Comparison of ENCODE assay signal across 8 cellular contexts in the genomic region with DNA sequence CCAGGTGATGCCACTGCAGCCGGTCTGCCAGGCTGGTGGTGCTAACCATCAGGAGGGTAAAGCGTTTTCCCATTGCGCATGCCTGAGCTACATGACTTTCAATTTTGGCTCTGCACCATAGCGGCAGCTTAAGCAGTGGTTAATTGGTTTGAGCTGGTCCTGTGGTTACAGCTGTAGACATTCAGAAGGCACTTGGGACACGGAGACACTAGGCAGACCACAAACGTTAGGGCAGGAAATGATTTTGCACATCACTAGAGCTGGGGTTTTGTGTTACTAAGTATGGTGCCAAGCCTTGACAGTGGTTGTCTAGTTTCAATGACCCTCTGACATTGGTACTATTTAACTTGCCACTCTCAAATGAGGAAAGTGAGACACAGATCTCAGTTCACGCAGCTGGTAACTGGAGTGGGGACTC. TPM values are rescaled to one million over a fixed set of nuclear protein-coding genes. Genes with fewer than 3 reads are reported as not detected.
DNase-seq lines count a peak whose midpoint lies in the region; ATAC-seq and TF ChIP-seq lines count a peak whose summit lies in the region.

No MANE protein-coding gene starts in this region.

- TF ChIP-seq CTCF in neutrophil (IDR thresholded peaks at IDR 0.05), result no peak
- no peak for TF ChIP-seq CTCF in tibial nerve (IDR thresholded peaks at IDR 0.05)

- no peak for TF ChIP-seq EP300 in tibial nerve (IDR thresholded peaks at IDR 0.05)

- POLR2A ChIA-PET in activated CD4-positive, alpha-beta memory T cell treated with anti-CD3 and anti-CD28 coated beads for 36 hours (lab: Charles Lee), result interaction anchor here (0.5 to 1.2 kb wide), 2 partner anchors 29 to 489 kb away, joined by 3 to 5 read pairs; a partner anchor contains a TSS

- H3K27me3 Mint-ChIP-seq in activated CD4-positive, alpha-beta memory T cell treated with anti-CD3 and anti-CD28 coated beads for 36 hours, result no peaks in the 10 kb centered on the region

- H3K4me1 Mint-ChIP-seq in activated CD4-positive, alpha-beta memory T cell treated with anti-CD3 and anti-CD28 coated beads for 36 hours (ENCODE audit: low read depth), result peaks cover 12% of the 10 kb centered on the region

- H3K4me1 ChIP-seq in neutrophil (ENCODE audit: control insufficient read depth in 1 of 2, insufficient read depth in 1 of 2, low read depth in 1 of 2, low read length in 1 of 2), result peaks cover 11% of the 10 kb centered on the region in 2 experiments
- no peaks in the 10 kb centered on the region for H3K4me1 ChIP-seq in tibial nerve

- WGBS in tibial nerve, 2 donors, result 55 to 69% methylated on average over 7 of the region's 7 CpGs

- H3K36me3 ChIP-seq in neutrophil (no peaks in the 10 kb centered on the region), tibial nerve (no peaks in the 10 kb centered on the region)

- H3K36me3 Mint-ChIP-seq in activated CD4-positive, alpha-beta memory T cell treated with anti-CD3 and anti-CD28 coated beads for 36 hours, result no peaks in the 10 kb centered on the region

- intact Hi-C loops in activated CD4-positive, alpha-beta memory T cell treated with anti-CD3 and anti-CD28 coated beads for 36 hours (cut with micrococcal nuclease), result no loop called here

- H3K9me3 Mint-ChIP-seq in activated CD4-positive, alpha-beta memory T cell treated with anti-CD3 and anti-CD28 coated beads for 36 hours, result peaks cover 4% of the 10 kb centered on the region

- H3K27ac Mint-ChIP-seq in activated CD4-positive, alpha-beta memory T cell treated with anti-CD3 and anti-CD28 coated beads for 36 hours, result peak overlapping the region; percentile 46

- ATAC-seq in GM21619 (IDR thresholded peaks at IDR 0.05; ENCODE audit: unreplicated experiment), result peak; percentile 99

- H3K27ac ChIP-seq in neutrophil, result peak overlapping the region; percentile 30
- no peak overlapping the region for H3K27ac ChIP-seq in tibial nerve

- DNase-seq in GM03348 (ENCODE audit: low spot score) (peak; percentile 27), Kasumi-1 (lab: John Stamatoyannopoulos, UW) (peak; percentile 86 to 90), NCI-H2171 treated with DMSO at 0.1 percent for 48 hours (lab: John Stamatoyannopoulos, UW) (no peak), NCI-H524 treated with DMSO at 0.1 percent for 48 hours (lab: John Stamatoyannopoulos, UW) (no peak), tibial nerve (ENCODE audit: low spot score in 2 of 2) (no peak)
- peak; percentile 69 for DNase-seq in activated CD4-positive, alpha-beta memory T cell treated with anti-CD3 and anti-CD28 coated beads for 36 hours

- H3K27me3 ChIP-seq in neutrophil (no peaks in the 10 kb centered on the region), tibial nerve (no peaks in the 10 kb centered on the region)

- no peak for TF ChIP-seq POLR2A in tibial nerve (IDR thresholded peaks at IDR 0.05)

- H3K9me3 ChIP-seq in neutrophil, result no peaks in the 10 kb centered on the region
- no peaks in the 10 kb centered on the region for H3K9me3 ChIP-seq in tibial nerve

- CTCF ChIA-PET in activated CD4-positive, alpha-beta memory T cell treated with anti-CD3 and anti-CD28 coated beads for 36 hours (lab: Charles Lee), result interaction anchor here (1.5 to 2.0 kb wide), 3 partner anchors 17 to 85 kb away, joined by 4 to 9 read pairs (median 5); a partner anchor contains a TSS

- H3K4me3 ChIP-seq in neutrophil (ENCODE audit: low read depth in 1 of 2, low read length in 1 of 2) (no peak overlapping the region), tibial nerve (no peak overlapping the region)

- no peak overlapping the region for H3K4me3 Mint-ChIP-seq in activated CD4-positive, alpha-beta memory T cell treated with anti-CD3 and anti-CD28 coated beads for 36 hours

RNA-seq across cellular contexts. Expression of a gene that starts 28.9 kb away (rescaled TPM):
- total RNA-seq in activated CD4-positive, alpha-beta memory T cell treated with anti-CD3 and anti-CD28 coated beads for 36 hours, result 10 to 100 TPM; 54.6 to 56.2 TPM
- 10 to 100 TPM; 17.5 to 29.9 (median 19.6) TPM for total RNA-seq in tibial nerve

Comparison
In these comparisons a context has a peak if more than half of its experiments do, and no peak if none do; other contexts are left out.
1. DNase-seq: peak in GM03348 (single experiment), Kasumi-1 (2 of 2) and activated CD4-positive, alpha-beta memory T cell treated with anti-CD3 and anti-CD28 coated beads for 36 hours (single experiment); none in NCI-H2171 treated with DMSO at 0.1 percent for 48 hours (single experiment), NCI-H524 treated with DMSO at 0.1 percent for 48 hours (single experiment) and tibial nerve (0 of 2).